8 cellular contexts compared by ENCODE assay signal in the genomic region with DNA sequence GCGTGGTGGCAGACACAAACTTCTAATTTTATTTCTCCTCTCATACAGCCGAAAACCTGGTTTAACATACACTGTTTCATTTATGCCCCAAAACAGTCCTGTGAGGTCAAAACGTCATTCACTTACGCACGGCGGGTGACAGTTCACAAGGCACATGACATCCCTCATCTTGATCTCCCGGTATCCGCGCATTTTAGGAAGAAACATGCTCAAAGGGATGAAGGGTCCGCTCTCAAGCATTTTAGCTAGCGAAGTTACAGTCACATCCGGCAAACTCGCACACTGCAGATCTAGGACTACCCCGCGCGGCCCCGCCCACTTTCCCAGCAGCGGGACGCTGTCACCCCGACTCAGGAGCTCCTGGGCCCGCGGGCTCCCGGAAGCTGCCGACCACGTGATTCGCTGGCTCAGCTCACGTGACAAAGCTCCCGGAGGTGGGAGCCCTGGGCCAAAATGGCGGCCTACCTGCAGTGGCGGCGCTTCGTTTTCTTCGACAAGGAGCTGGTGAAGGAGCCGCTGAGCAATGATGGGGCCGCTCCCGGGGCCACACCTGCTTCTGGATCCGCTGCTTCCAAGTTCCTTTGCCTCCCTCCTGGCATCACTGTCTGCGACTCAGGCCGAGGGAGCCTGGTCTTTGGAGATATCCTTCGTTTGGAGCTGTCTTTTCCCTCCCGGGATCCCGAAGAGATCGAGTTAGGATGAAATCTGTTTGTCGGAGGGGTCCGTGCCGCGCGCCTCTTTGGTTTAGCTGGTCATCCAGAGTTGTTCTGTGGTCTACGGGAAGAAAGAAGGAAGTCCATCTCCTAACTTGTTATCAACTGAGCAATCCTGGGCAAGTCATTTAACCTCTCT. TPM values are rescaled to one million over a fixed set of nuclear protein-coding genes. Genes with fewer than 3 reads are reported as not detected.
DNase-seq lines count a peak whose midpoint lies in the region; ATAC-seq and TF ChIP-seq lines count a peak whose summit lies in the region.

A gene (plus strand): TSS at position 448 of the 852 bp plus-strand sequence. CDS start 6 bp downstream, at position 454.

- ATAC-seq in HG02571 (IDR thresholded peaks at IDR 0.05; ENCODE audit: unreplicated experiment) (peak; percentile 87), omental fat pad (ENCODE audit: low FRiP score) (peak; percentile 97)
- peak; percentile 97 to 99 for ATAC-seq in activated naive CD4-positive, alpha-beta T cell treated with anti-CD3 and anti-CD28 coated beads, Interleukin-2, amount 50 U/mL, for 72 hours

- peak within 1 kb of the TSS; percentile 76 to 84 for H3K27ac ChIP-seq in testis

- H3K9me3 ChIP-seq in testis = no peaks in the 10 kb centered on the region

- DNase-seq in GM06990 (ENCODE audit: extremely low read depth, insufficient read length) (peak; percentile 97), NCI-H1048 (lab: John Stamatoyannopoulos, UW) (peak; percentile 94), SKM-1 (lab: John Stamatoyannopoulos, UW; ENCODE audit: unreplicated experiment) (peak; percentile 95), glomerular endothelial cell (ENCODE audit: extremely low read depth, low read depth, low spot score) (peak; percentile 71), omental fat pad (ENCODE audit: low spot score) (peak; percentile 91), testis (peak; percentile 98)
- peak; percentile 95 to 98 for DNase-seq in activated naive CD4-positive, alpha-beta T cell treated with anti-CD3 and anti-CD28 coated beads, Interleukin-2, amount 50 U/mL, for 72 hours (ENCODE audit: low spot score in 2 of 2)

- H3K4me3 ChIP-seq in GM06990 (replicated peaks; ENCODE audit: low read depth, low read length) = peak within 1 kb of the TSS; percentile 99
- H3K4me3 ChIP-seq in testis = peak within 1 kb of the TSS; percentile 80 to 81

- peak within 1 kb of the TSS; percentile 96 to 97 for H3K27ac Mint-ChIP-seq in activated naive CD4-positive, alpha-beta T cell treated with anti-CD3 and anti-CD28 coated beads, Interleukin-2, amount 50 U/mL, for 72 hours

- H3K36me3 ChIP-seq in GM06990 (ENCODE audit: control insufficient read depth, insufficient read depth, low read length) = peaks cover 5% of the 10 kb centered on the region
- no peaks in the 10 kb centered on the region for H3K36me3 ChIP-seq in testis (ENCODE audit: low read depth, missing control alignments)

- peaks cover 10% of the 10 kb centered on the region for H3K4me1 ChIP-seq in testis

- intact Hi-C loops in testis (cut with DNase I; ENCODE audit: low total_unique reads) = no loop called here

- no peaks in the 10 kb centered on the region for H3K27me3 ChIP-seq in GM06990 (replicated peaks; ENCODE audit: control insufficient read depth, insufficient read depth, low read length)
- H3K27me3 ChIP-seq in testis = no peaks in the 10 kb centered on the region

- peaks cover 0 to 10% of the 10 kb centered on the region in 2 donors for H3K36me3 Mint-ChIP-seq in activated naive CD4-positive, alpha-beta T cell treated with anti-CD3 and anti-CD28 coated beads, Interleukin-2, amount 50 U/mL, for 72 hours

- no peak for TF ChIP-seq CTCF in GM06990 (IDR thresholded peaks at IDR 0.05; ENCODE audit: insufficient read depth, low read length, poor library complexity, severe bottlenecking)
- no peak for TF ChIP-seq CTCF in omental fat pad (IDR thresholded peaks at IDR 0.05)
- peak in 1 of 3 experiments; percentile 9 for TF ChIP-seq CTCF in testis (IDR thresholded peaks at IDR 0.05)

- WGBS in testis, 2 donors = 0 to 1% methylated on average over 27 to 49 of the region's 49 CpGs

- no peaks in the 10 kb centered on the region for H3K9me3 Mint-ChIP-seq in activated naive CD4-positive, alpha-beta T cell treated with anti-CD3 and anti-CD28 coated beads, Interleukin-2, amount 50 U/mL, for 72 hours

- TF ChIP-seq POLR2A in testis (IDR thresholded peaks at IDR 0.05) = no peak

RNA-seq across cellular contexts. Expression of the gene that starts here (rescaled TPM):
- 10 to 100 TPM; 26.6 to 42.2 TPM for total RNA-seq in activated naive CD4-positive, alpha-beta T cell treated with anti-CD3 and anti-CD28 coated beads, Interleukin-2, amount 50 U/mL, for 72 hours
- total RNA-seq in glomerular endothelial cell (36.9 and 40.3 TPM in 2 replicates), omental fat pad (10 to 100 TPM; 31.5 to 39.2 (median 32.7) TPM), testis (10 to 100 TPM; 50.7 to 56.7 TPM)
- polyA plus RNA-seq in testis (ENCODE audit: insufficient read depth, low read depth, low replicate concordance) = 60.5 TPM

Comparison
In these comparisons a context has a peak if more than half of its experiments do, and no peak if none do; other contexts are left out.
1. Peak in every context shown above with its lines: DNase-seq, ATAC-seq, H3K4me3 ChIP-seq and H3K27ac ChIP-seq.